1 cellular context compared by ENCODE assay signal in genomic region chr17:37146578-37147119, GRCh38.
TF ChIP-seq lines count a peak whose summit lies in the region.

No MANE protein-coding gene starts in this region.

TF ChIP-seq in GM23338, 12 proteins besides CTCF, POLR2A, EP300 and RAD21 (continued from another document):
- TF ChIP-seq, protein P1, sequence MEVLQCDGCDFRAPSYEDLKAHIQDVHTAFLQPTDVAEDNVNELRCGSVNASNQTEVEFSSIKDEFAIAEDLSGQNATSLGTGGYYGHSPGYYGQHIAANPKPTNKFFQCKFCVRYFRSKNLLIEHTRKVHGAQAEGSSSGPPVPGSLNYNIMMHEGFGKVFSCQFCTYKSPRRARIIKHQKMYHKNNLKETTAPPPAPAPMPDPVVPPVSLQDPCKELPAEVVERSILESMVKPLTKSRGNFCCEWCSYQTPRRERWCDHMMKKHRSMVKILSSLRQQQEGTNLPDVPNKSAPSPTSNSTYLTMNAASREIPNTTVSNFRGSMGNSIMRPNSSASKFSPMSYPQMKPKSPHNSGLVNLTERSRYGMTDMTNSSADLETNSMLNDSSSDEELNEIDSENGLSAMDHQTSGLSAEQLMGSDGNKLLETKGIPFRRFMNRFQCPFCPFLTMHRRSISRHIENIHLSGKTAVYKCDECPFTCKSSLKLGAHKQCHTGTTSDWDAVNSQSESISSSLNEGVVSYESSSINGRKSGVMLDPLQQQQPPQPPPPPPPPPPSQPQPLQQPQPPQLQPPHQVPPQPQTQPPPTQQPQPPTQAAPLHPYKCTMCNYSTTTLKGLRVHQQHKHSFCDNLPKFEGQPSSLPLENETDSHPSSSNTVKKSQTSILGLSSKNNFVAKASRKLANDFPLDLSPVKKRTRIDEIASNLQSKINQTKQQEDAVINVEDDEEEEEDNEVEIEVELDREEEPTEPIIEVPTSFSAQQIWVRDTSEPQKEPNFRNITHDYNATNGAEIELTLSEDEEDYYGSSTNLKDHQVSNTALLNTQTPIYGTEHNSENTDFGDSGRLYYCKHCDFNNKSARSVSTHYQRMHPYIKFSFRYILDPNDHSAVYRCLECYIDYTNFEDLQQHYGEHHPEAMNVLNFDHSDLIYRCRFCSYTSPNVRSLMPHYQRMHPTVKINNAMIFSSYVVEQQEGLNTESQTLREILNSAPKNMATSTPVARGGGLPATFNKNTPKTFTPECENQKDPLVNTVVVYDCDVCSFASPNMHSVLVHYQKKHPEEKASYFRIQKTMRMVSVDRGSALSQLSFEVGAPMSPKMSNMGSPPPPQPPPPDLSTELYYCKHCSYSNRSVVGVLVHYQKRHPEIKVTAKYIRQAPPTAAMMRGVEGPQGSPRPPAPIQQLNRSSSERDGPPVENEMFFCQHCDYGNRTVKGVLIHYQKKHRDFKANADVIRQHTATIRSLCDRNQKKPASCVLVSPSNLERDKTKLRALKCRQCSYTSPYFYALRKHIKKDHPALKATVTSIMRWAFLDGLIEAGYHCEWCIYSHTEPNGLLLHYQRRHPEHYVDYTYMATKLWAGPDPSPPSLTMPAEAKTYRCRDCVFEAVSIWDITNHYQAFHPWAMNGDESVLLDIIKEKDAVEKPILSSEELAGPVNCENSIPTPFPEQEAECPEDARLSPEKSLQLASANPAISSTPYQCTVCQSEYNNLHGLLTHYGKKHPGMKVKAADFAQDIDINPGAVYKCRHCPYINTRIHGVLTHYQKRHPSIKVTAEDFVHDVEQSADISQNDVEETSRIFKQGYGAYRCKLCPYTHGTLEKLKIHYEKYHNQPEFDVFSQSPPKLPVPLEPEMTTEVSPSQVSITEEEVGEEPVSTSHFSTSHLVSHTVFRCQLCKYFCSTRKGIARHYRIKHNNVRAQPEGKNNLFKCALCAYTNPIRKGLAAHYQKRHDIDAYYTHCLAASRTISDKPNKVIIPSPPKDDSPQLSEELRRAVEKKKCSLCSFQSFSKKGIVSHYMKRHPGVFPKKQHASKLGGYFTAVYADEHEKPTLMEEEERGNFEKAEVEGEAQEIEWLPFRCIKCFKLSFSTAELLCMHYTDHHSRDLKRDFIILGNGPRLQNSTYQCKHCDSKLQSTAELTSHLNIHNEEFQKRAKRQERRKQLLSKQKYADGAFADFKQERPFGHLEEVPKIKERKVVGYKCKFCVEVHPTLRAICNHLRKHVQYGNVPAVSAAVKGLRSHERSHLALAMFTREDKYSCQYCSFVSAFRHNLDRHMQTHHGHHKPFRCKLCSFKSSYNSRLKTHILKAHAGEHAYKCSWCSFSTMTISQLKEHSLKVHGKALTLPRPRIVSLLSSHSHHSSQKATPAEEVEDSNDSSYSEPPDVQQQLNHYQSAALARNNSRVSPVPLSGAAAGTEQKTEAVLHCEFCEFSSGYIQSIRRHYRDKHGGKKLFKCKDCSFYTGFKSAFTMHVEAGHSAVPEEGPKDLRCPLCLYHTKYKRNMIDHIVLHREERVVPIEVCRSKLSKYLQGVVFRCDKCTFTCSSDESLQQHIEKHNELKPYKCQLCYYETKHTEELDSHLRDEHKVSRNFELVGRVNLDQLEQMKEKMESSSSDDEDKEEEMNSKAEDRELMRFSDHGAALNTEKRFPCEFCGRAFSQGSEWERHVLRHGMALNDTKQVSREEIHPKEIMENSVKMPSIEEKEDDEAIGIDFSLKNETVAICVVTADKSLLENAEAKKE (CRISPR knock-in tag; IDR thresholded peaks at IDR 0.05), result no peak
- no peak for TF ChIP-seq ZNF114 (CRISPR knock-in tag; IDR thresholded peaks at IDR 0.05)
- no peak for TF ChIP-seq JUNB (IDR thresholded peaks at IDR 0.05; ENCODE audit: unreplicated experiment)
